1 cellular context compared by ENCODE assay signal in genomic region chr5:178859625-178860521, GRCh38.
TF ChIP-seq lines count a peak whose summit lies in the region.

ZNF354B (plus strand) TSS chr5:178859953; CDS start chr5:178861048, 1,095 bp downstream.

TF ChIP-seq in HepG2, 621 proteins besides CTCF, POLR2A, EP300 and RAD21 (continued from another document):
- TF ChIP-seq CREB3 (CRISPR knock-in tag; IDR thresholded peaks at IDR 0.05), result peak; percentile 86; the same call in 1 of the 2 replicates
- peak; percentile 91; the same call in 1 of the 2 replicates for TF ChIP-seq ZNF607 (CRISPR knock-in tag; IDR thresholded peaks at IDR 0.05; ENCODE audit: borderline replicate concordance)
- no peak for TF ChIP-seq GLMP (CRISPR knock-in tag; IDR thresholded peaks at IDR 0.05; ENCODE audit: borderline replicate concordance)
- TF ChIP-seq ZNF569 (CRISPR knock-in tag; IDR thresholded peaks at IDR 0.05; ENCODE audit: borderline replicate concordance), result no peak
- no peak for TF ChIP-seq SIX1 (CRISPR knock-in tag; IDR thresholded peaks at IDR 0.05; ENCODE audit: borderline replicate concordance)
